ENCODE assay signal across 8 cellular contexts in the genomic region with DNA sequence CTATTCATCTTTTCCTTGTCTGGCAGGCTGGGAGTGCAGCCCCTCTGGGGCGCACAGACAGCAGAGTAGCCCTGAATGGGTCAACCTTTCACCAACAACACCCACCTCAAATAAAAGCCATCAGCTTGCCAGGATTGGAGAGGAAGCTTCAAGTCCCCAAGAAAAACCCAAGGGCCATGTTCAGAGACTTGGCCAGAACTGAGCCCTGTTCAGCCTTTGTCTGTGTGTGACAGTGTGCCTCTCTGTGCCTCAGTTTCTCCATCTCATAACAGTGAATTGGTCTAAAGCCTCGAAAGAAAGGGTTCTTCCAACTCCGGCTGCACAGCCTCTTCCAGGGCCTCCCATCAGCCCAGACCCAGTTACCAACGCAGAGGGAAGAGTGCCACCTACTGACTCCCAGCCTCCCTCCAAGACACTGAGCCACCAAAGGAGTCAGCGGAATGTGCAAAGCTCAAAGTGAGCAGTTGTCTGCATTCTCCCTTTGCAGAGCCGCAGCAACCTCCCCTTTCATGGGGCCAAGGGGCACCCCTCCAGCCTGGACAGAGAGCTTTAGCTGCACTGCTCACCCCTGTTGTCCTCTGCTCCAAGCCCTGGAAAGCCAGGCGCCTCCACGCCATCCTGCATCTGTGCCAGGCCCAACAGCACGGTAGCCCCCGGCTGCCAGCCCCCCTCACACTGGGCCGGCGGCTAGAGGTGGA.
A peak's percentile ranks its signal among the peaks of the same experiment; 100 is the strongest.
DNase-seq lines count a peak whose midpoint lies in the region; ATAC-seq, FAIRE-seq and TF ChIP-seq lines count a peak whose summit lies in the region.

No MANE protein-coding gene starts in this region.

- no peak overlapping the region; the same call in 1 of the 2 replicates for H3K4me3 ChIP-seq in DOHH2 (ENCODE audit: low read length)
- no peak overlapping the region for H3K4me3 ChIP-seq in SU-DHL-6 (ENCODE audit: insufficient read depth, low read length, poor library complexity, severe bottlenecking)
- H3K4me3 ChIP-seq in effector memory CD4-positive, alpha-beta T cell (ENCODE audit: insufficient read depth, low read depth, low read length, poor library complexity, severe bottlenecking), result no peak overlapping the region

- H3K27ac ChIP-seq in DOHH2 (ENCODE audit: low read depth, low read length) (peak overlapping the region; percentile 30), SU-DHL-6 (ENCODE audit: low read depth, low read length) (no peak overlapping the region)
- no peak overlapping the region for H3K27ac ChIP-seq in effector memory CD4-positive, alpha-beta T cell (ENCODE audit: insufficient read depth, low read length, poor library complexity, severe bottlenecking)

- H3K9me3 ChIP-seq in DOHH2 (ENCODE audit: control insufficient read depth, insufficient read depth, low read length) (no peaks in the 10 kb centered on the region), SU-DHL-6 (ENCODE audit: insufficient read depth, low read length) (no peaks in the 10 kb centered on the region)
- H3K9me3 ChIP-seq in effector memory CD4-positive, alpha-beta T cell (ENCODE audit: control insufficient read depth, low read length), result no peaks in the 10 kb centered on the region

- FAIRE-seq in frontal cortex (lab: Jason Lieb, UNC), result no peak

- H2AFZ ChIP-seq in SU-DHL-6 (ENCODE audit: low read depth, low read length, severe bottlenecking), result no peak overlapping the region

- H3F3A ChIP-seq in DOHH2 (ENCODE audit: control insufficient read depth, insufficient read depth) (peaks cover 29% of the 10 kb centered on the region), SU-DHL-6 (ENCODE audit: insufficient read depth) (no peaks in the 10 kb centered on the region)

- in situ Hi-C loops in KBM-7 (cut with MboI; ENCODE audit: low pct_unique_long_range_greater_than_20kb, low sequenced_read_pairs), result no loop called here

- TF ChIP-seq CTCF in DOHH2 (IDR thresholded peaks at IDR 0.05; ENCODE audit: low read depth, low read length, poor library complexity, severe bottlenecking) (peak; percentile 88), SU-DHL-6 (IDR thresholded peaks at IDR 0.05; ENCODE audit: insufficient read depth, low read length, poor library complexity, severe bottlenecking) (peak; percentile 26)

- H3K79me2 ChIP-seq in DOHH2 (ENCODE audit: control insufficient read depth, low read length) (no peaks in the 10 kb centered on the region), SU-DHL-6 (ENCODE audit: insufficient read depth, low read length) (no peaks in the 10 kb centered on the region)

- H3K27me3 ChIP-seq in DOHH2 (ENCODE audit: control insufficient read depth, low read length) (no peaks in the 10 kb centered on the region), SU-DHL-6 (ENCODE audit: low read length) (no peaks in the 10 kb centered on the region)
- H3K27me3 ChIP-seq in effector memory CD4-positive, alpha-beta T cell (replicated peaks; ENCODE audit: control insufficient read depth, insufficient read depth, low read length, poor library complexity, severe bottlenecking), result no peaks in the 10 kb centered on the region

- peaks cover 7% of the 10 kb centered on the region; the same call in 1 of the 2 replicates for H3K36me3 ChIP-seq in DOHH2 (ENCODE audit: control insufficient read depth, low read length)
- H3K36me3 ChIP-seq in SU-DHL-6 (ENCODE audit: low read length), result no peaks in the 10 kb centered on the region
- no peaks in the 10 kb centered on the region for H3K36me3 ChIP-seq in effector memory CD4-positive, alpha-beta T cell (ENCODE audit: control insufficient read depth, insufficient read depth, low read length)

- H3K9ac ChIP-seq in SU-DHL-6 (ENCODE audit: low read length), result no peak overlapping the region

- peak; percentile 39 for DNase-seq in KBM-7
- DNase-seq in frontal cortex (ENCODE audit: low spot score in 2 of 2), result peak; percentile 17 to 77
- DNase-seq in pons (ENCODE audit: low spot score), result peak; percentile 75
- DNase-seq in NK-92 (lab: John Stamatoyannopoulos, UW; ENCODE audit: unreplicated experiment), result no peak
- no peak for DNase-seq in effector memory CD4-positive, alpha-beta T cell

- peaks cover 58% of the 10 kb centered on the region for H3K4me1 ChIP-seq in DOHH2 (ENCODE audit: control insufficient read depth, low read length)
- H3K4me1 ChIP-seq in effector memory CD4-positive, alpha-beta T cell (ENCODE audit: control insufficient read depth, insufficient read depth, low read length, poor library complexity, severe bottlenecking), result no peaks in the 10 kb centered on the region

- H3K4me2 ChIP-seq in DOHH2 (ENCODE audit: low read length), result peak overlapping the region; percentile 23
- H3K4me2 ChIP-seq in SU-DHL-6 (ENCODE audit: low read depth, low read length, poor library complexity, severe bottlenecking), result no peak overlapping the region

- H3K9me2 ChIP-seq in DOHH2 (replicated peaks; ENCODE audit: control insufficient read depth, low read length), result no peaks in the 10 kb centered on the region
- no peaks in the 10 kb centered on the region for H3K9me2 ChIP-seq in SU-DHL-6 (replicated peaks; ENCODE audit: insufficient read depth, low read length)

- H4K20me1 ChIP-seq in DOHH2 (ENCODE audit: control insufficient read depth, insufficient read depth, low read depth, low read length) (no peaks in the 10 kb centered on the region), SU-DHL-6 (ENCODE audit: low read depth, low read length) (no peaks in the 10 kb centered on the region)

- no peak for ATAC-seq in activated CD4-positive, CD25-positive, alpha-beta regulatory T cell treated with anti-CD3 and anti-CD28 coated beads, Interleukin-2, amount 50 U/mL, for 24 hours

Comparison
In these comparisons a context has a peak if more than half of its experiments do, and no peak if none do; other contexts are left out.
1. DNase-seq: peak in KBM-7 (single experiment), frontal cortex (2 of 2) and pons (single experiment); none in NK-92 (single experiment) and effector memory CD4-positive, alpha-beta T cell (0 of 3).